Comparison of ENCODE assay signal across 1 cellular context in the genomic region with DNA sequence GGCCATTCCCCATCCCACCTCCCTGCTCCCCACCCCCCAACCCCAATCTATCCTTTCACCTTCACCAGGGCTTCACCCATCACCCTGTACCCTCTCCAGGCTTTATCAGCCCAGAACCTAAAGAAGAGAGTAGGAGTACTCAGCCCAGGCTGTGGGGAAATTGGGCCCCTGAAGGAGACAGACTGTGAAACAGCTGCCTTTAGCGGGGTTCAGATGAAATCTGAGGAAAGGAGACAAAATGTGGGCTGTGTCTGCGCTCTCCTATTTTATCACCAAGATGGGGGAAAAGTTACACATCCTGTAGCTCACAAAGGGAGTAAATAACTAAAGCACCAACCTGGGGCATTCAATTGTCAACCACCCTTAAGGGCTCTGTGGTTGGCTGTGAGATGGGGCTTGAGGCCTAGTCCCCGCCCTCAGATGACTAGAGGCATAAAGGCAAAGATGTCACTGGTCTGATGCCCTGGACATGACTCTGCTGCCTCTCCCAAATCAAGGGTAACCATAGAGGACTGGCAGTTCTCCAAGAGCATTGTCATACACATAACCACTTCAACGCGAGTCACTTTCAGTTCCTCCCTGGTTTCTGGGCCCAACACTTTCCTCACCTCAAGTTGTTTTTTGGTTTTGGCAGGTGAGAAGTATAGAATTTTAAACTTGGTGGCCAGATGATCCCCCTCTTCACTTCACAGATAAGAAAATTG.
TF ChIP-seq lines count a peak whose summit lies in the region.

No MANE protein-coding gene starts in this region.

TF ChIP-seq in K562, 482 proteins besides CTCF, POLR2A, EP300 and RAD21 (continued from another document):
- TF ChIP-seq MAZ (CRISPR knock-in tag; conservative IDR thresholded peaks at IDR 0.05 in 1 of 2, IDR thresholded peaks at IDR 0.05 in 1 of 2): peak in 1 of 2 experiments; percentile 20; a peak in 1 of 4 replicates
TF ChIP-seq in K562: peak in this region for 16.
